ENCODE assay signal across 9 cellular contexts in genomic region chr10:75407296-75407715, GRCh38. TPM values are rescaled to one million over a fixed set of nuclear protein-coding genes. Genes with fewer than 3 reads are reported as not detected.
DNase-seq lines count a peak whose midpoint lies in the region; ATAC-seq and TF ChIP-seq lines count a peak whose summit lies in the region.
"Had no signal": no experiment of that assay in that cellular context is flagged by ENCODE, and none has a peak within 500 bp of the region (broad histone marks: within the 10 kb centered on the region; RNA-seq: fewer than 3 reads in every experiment).

No MANE protein-coding gene starts in this region.

- H3K27ac ChIP-seq in mammary epithelial cell (ENCODE audit: insufficient read depth, low read depth, low read length) (no peak overlapping the region), suprapubic skin (peak overlapping the region; percentile 92)

- ATAC-seq in memory B cell (ENCODE audit: low read depth) (no peak), GM18907 (IDR thresholded peaks at IDR 0.05; ENCODE audit: unreplicated experiment) (no peak)

- H3K79me2 ChIP-seq in mammary epithelial cell (ENCODE audit: insufficient read depth, low read length), result peaks cover 13% of the 10 kb centered on the region

- TF ChIP-seq EP300 in suprapubic skin (IDR thresholded peaks at IDR 0.05), result no peak

- intact Hi-C loops in mammary epithelial cell (cut with micrococcal nuclease), result loop anchor here (10.0 kb wide), 5 partner anchors 127 to 1707 kb away; no protein-coding TSS in a partner anchor

- TF ChIP-seq POLR2A in suprapubic skin (IDR thresholded peaks at IDR 0.05), result no peak

- peak overlapping the region; percentile 79 for H2AFZ ChIP-seq in mammary epithelial cell (ENCODE audit: low read depth, low read length)

- in situ Hi-C loops in mammary epithelial cell (cut with MboI; ENCODE audit: low sequenced_read_pairs in 2 of 2), result loop anchor here in 1 of 2 donors (10.0 to 25.0 kb wide), 3 partner anchors 230 to 627 kb away; no protein-coding TSS in a partner anchor

- H3K4me3 ChIP-seq in mammary epithelial cell (replicated peaks in 1 of 3; ENCODE audit: insufficient read depth in 1 of 3, low read depth in 2 of 3, low read length in 3 of 3) (peak overlapping the region; percentile 68 to 82 (median 79)), suprapubic skin (peak overlapping the region; percentile 80)

- H3K4me1 ChIP-seq in mammary epithelial cell (ENCODE audit: insufficient read depth, low read length), result peaks cover 65% of the 10 kb centered on the region
- peaks cover 57% of the 10 kb centered on the region for H3K4me1 ChIP-seq in suprapubic skin

- TF ChIP-seq CTCF in mammary epithelial cell (conservative IDR thresholded peaks at IDR 0.05 in 1 of 2, IDR thresholded peaks at IDR 0.05 in 1 of 2; ENCODE audit: extremely low read depth in 1 of 2, insufficient read depth in 1 of 2, low read depth in 1 of 2, low read length in 2 of 2), result no peak
- TF ChIP-seq CTCF in suprapubic skin (IDR thresholded peaks at IDR 0.05), result no peak

- peak overlapping the region; percentile 97 for H3K4me2 ChIP-seq in mammary epithelial cell (ENCODE audit: insufficient read depth, low read depth, low read length)

- peaks cover 38% of the 10 kb centered on the region for H3K4me1 Mint-ChIP-seq in activated T-cell treated with anti-CD3 and anti-CD28 coated beads, Interleukin-2, amount 50 U/mL, for 24 hours (ENCODE audit: low read depth)
- H3K4me1 Mint-ChIP-seq in memory B cell, result peaks cover 9% of the 10 kb centered on the region

- CTCF ChIA-PET in mammary epithelial cell (lab: Charles Lee; ENCODE audit: low non-redundant PET), result no interaction called here

- dilution Hi-C loops in mammary epithelial cell (cut with HindIII; ENCODE audit: low sequenced_read_pairs), result no loop called here

- H3K36me3 Mint-ChIP-seq in activated T-cell treated with anti-CD3 and anti-CD28 coated beads, Interleukin-2, amount 50 U/mL, for 24 hours (ENCODE audit: low read depth), result no peaks in the 10 kb centered on the region
- H3K36me3 Mint-ChIP-seq in memory B cell, result peaks cover 4% of the 10 kb centered on the region

- peak overlapping the region; percentile 22 for H3K9ac ChIP-seq in mammary epithelial cell (ENCODE audit: insufficient read depth, low read length)

- H3K27me3 ChIP-seq in mammary epithelial cell (ENCODE audit: insufficient read depth, low read length) (no peaks in the 10 kb centered on the region), suprapubic skin (peaks cover 7% of the 10 kb centered on the region)

- no peaks in the 10 kb centered on the region for H4K20me1 ChIP-seq in mammary epithelial cell (ENCODE audit: insufficient read depth, low read length)

- H3K9me3 ChIP-seq in mammary epithelial cell (replicated peaks; ENCODE audit: insufficient read depth, low read length), result no peaks in the 10 kb centered on the region
- no peaks in the 10 kb centered on the region for H3K9me3 ChIP-seq in suprapubic skin

- peak overlapping the region; percentile 54 for H3K4me3 Mint-ChIP-seq in activated T-cell treated with anti-CD3 and anti-CD28 coated beads, Interleukin-2, amount 50 U/mL, for 24 hours
- peak overlapping the region; percentile 47 for H3K4me3 Mint-ChIP-seq in memory B cell

- peak; percentile 35 for DNase-seq in activated T-cell treated with anti-CD3 and anti-CD28 coated beads, Interleukin-2, amount 50 U/mL, for 24 hours
- DNase-seq in activated T-cell treated with anti-CD3 and anti-CD28 coated beads for 4 hours (no peak), mammary epithelial cell (peak; percentile 66), memory B cell (ENCODE audit: low spot score in 2 of 2) (no peak), suprapubic skin (ENCODE audit: low spot score in 2 of 2) (no peak), iPS-NIHi11 (ENCODE audit: low spot score) (no peak), dermis blood vessel endothelial cell (no peak)
- DNase-seq: small intestine had no signal

- WGBS in mammary epithelial cell (ENCODE audit: low coverage, missing lambda C conversion rate), result 3% methylated on average over 15 of the region's 33 CpGs
- WGBS in suprapubic skin, result 52% methylated on average over 33 of the region's 33 CpGs

- BruUV-seq in mammary epithelial cell (replicated peaks; lab: Mats Ljungman, UMichigan), result no TSS peak

- peaks cover 91% of the 10 kb centered on the region for H3K27me3 Mint-ChIP-seq in activated T-cell treated with anti-CD3 and anti-CD28 coated beads, Interleukin-2, amount 50 U/mL, for 24 hours
- peaks cover 28% of the 10 kb centered on the region for H3K27me3 Mint-ChIP-seq in memory B cell

- H3K9me3 Mint-ChIP-seq in activated T-cell treated with anti-CD3 and anti-CD28 coated beads, Interleukin-2, amount 50 U/mL, for 24 hours, result no peaks in the 10 kb centered on the region
- peaks cover 2% of the 10 kb centered on the region for H3K9me3 Mint-ChIP-seq in memory B cell

- H3K36me3 ChIP-seq in mammary epithelial cell (ENCODE audit: insufficient read depth, low read length) (no peaks in the 10 kb centered on the region), suprapubic skin (no peaks in the 10 kb centered on the region)

- no peak overlapping the region for H3K27ac Mint-ChIP-seq in activated T-cell treated with anti-CD3 and anti-CD28 coated beads, Interleukin-2, amount 50 U/mL, for 24 hours
- H3K27ac Mint-ChIP-seq in memory B cell, result no peak overlapping the region

RNA-seq across cellular contexts. Expression of gene ZNF503, which starts 5.7 kb away (rescaled TPM):
- total RNA-seq in mammary epithelial cell (10 to 100 TPM; 14.1 to 33.7 TPM), suprapubic skin (1 to 10 TPM; 5.7 to 7.6 (median 6.6) TPM), dermis blood vessel endothelial cell (0.68 and 1.2 TPM in 2 replicates)
- 3.8 TPM for polyA plus RNA-seq in mammary epithelial cell
- 0.83 TPM for polyA minus RNA-seq in mammary epithelial cell

RNA-seq across cellular contexts. Expression of gene LRMDA, which starts 24.1 kb away (rescaled TPM):
- total RNA-seq in mammary epithelial cell (under 1 TPM in 1 of 2 donors, not detected in 1; 0.67 TPM), suprapubic skin (1 to 10 TPM in 2 of 4 donors, under 1 TPM in 1, not detected in 1; 0.10 to 2.9 (median 1.9) TPM), dermis blood vessel endothelial cell (7.6 and 27.4 TPM in 2 replicates)
- polyA plus RNA-seq in mammary epithelial cell, result 0.37 TPM
- polyA minus RNA-seq in mammary epithelial cell, result not detected

Comparison
In these comparisons a context has a peak if more than half of its experiments do, and no peak if none do; other contexts are left out.
1. DNase-seq: peak in activated T-cell treated with anti-CD3 and anti-CD28 coated beads, Interleukin-2, amount 50 U/mL, for 24 hours (single experiment) and mammary epithelial cell (single experiment); none in activated T-cell treated with anti-CD3 and anti-CD28 coated beads for 4 hours (single experiment), memory B cell (0 of 2), suprapubic skin (0 of 2), iPS-NIHi11 (single experiment) and dermis blood vessel endothelial cell (single experiment).